21 cellular contexts compared by ENCODE assay signal in the genomic region with DNA sequence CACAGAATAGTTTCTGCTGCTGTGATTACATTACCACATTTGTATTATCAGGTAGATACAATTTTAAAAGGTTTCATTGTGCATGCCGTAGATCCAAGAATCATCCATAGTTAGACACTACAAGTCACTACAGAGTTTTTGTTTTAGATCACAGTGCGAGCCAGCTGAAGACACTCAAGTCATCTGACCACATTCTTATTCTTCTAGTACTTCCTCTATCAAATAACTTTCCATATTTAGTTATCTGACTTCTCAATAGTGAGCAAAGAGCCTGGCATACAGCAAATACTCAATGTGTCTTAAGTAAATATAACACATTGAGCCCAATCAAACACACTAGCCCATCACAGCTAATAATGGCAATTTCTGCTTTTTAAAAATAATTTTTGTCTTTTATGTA.
"Had no signal": no experiment of that assay in that cellular context is flagged by ENCODE, and none has a peak within 500 bp of the region (broad histone marks: within the 10 kb centered on the region; RNA-seq: fewer than 3 reads in every experiment).

No MANE protein-coding gene starts in this region.

- H3K4me3 ChIP-seq: colonic mucosa, esophagus squamous epithelium, heart left ventricle, lung, thoracic aorta had no signal

- ATAC-seq: activated CD4-positive, CD25-positive, alpha-beta regulatory T cell treated with anti-CD3 and anti-CD28 coated beads, Interleukin-2, amount 50 U/mL, for 24 hours; activated naive CD8-positive, alpha-beta T cell treated with anti-CD3 and anti-CD28 coated beads, Interleukin-2, amount 50 U/mL, for 24 hours; heart left ventricle; naive thymus-derived CD4-positive, alpha-beta T cell; sciatic nerve; T-helper 17 cell had no signal

- H3K27ac ChIP-seq: colonic mucosa, esophagus squamous epithelium, heart left ventricle, thoracic aorta, VCaP had no signal

- H3K4me1 ChIP-seq: colonic mucosa, esophagus squamous epithelium had no signal

- H3K27me3 ChIP-seq: colonic mucosa, esophagus squamous epithelium, heart left ventricle had no signal

- H3K36me3 ChIP-seq: colonic mucosa, heart left ventricle, thoracic aorta had no signal

- DNase-seq: activated CD4-positive, alpha-beta memory T cell treated with anti-CD3 and anti-CD28 coated beads, Interleukin-2, amount 10 ng/mL, durations not matched to agents 7 days and 5 days; activated CD4-positive, alpha-beta T cell treated with anti-CD3 and anti-CD28 coated beads, Interleukin-2, amount 10 ng/mL, durations not matched to agents 24 days and 14 days; activated effector memory CD4-positive, alpha-beta T cell treated with anti-CD3 and anti-CD28 coated beads, Interleukin-2, amount 50 U/mL, for 16 hours; activated naive CD4-positive, alpha-beta T cell treated with anti-CD3 and anti-CD28 coated beads, Interleukin-2, amount 50 U/mL, for 16 hours; activated naive CD8-positive, alpha-beta T cell treated with anti-CD3 and anti-CD28 coated beads, Interleukin-2, amount 50 U/mL, for 24 hours; caudate nucleus; colonic mucosa; esophagus squamous epithelium; heart left ventricle; naive thymus-derived CD4-positive, alpha-beta T cell; occipital lobe; posterior cingulate gyrus; stimulated activated CD4-positive, alpha-beta T cell treated with anti-CD3 and anti-CD28 coated beads, Interleukin-2, amount 100 ng/mL, for 48 hours; stimulated activated naive CD4-positive, alpha-beta T cell; SW 1271; T-helper 17 cell had no signal

- H3K9me3 ChIP-seq: colonic mucosa, esophagus squamous epithelium, heart left ventricle, thoracic aorta had no signal
